In the genomic region with DNA sequence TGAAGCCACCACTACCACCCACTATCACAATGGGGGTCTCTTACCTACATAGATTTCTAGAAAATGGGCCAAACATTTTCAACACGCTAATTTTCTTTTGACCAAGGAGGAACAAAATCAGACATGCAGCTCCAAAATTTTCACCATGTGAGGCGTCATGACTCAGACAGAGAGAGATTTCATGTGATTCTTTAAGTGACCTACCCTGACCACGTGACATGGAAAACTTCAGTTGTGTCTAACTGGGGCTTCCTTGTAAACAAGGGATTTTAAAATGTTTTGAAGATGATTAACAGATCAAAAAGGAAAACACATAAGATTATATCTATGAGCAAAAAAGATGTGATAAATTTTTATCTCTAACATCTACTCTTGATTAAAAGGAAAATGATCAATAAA, we compare ENCODE assay signal across 32 cellular contexts.
"Had no signal": no experiment of that assay in that cellular context is flagged by ENCODE, and none has a peak within 500 bp of the region (broad histone marks: within the 10 kb centered on the region; RNA-seq: fewer than 3 reads in every experiment).

No MANE protein-coding gene starts in this region.

- H3K27ac ChIP-seq: ascending aorta, breast epithelium, cardiac muscle cell, colonic mucosa, epithelial cell of prostate, esophagus squamous epithelium, gastrocnemius medialis, heart left ventricle, WERI-Rb-1 had no signal

- H3K36me3 ChIP-seq: ascending aorta, breast epithelium, cardiac muscle cell, colonic mucosa, esophagus squamous epithelium, gastrocnemius medialis, heart left ventricle, WERI-Rb-1 had no signal

- H3K4me3 ChIP-seq: ascending aorta, breast epithelium, cardiac muscle cell, colonic mucosa, esophagus squamous epithelium, gastrocnemius medialis, heart left ventricle had no signal

- DNase-seq: activated B cell treated with CpG ODN at 0.5 μM for 24 hours; activated CD4-positive, alpha-beta T cell treated with anti-CD3 and anti-CD28 coated beads for 48 hours; activated CD4-positive, alpha-beta T cell treated with anti-CD3 and anti-CD28 coated beads, Interleukin-2, amount 50 U/mL, for 1 hour; activated CD4-positive, alpha-beta T cell treated with anti-CD3 and anti-CD28 coated beads, Interleukin-2, amount 50 U/mL, for 48 hours; activated CD8-positive, alpha-beta memory T cell treated with anti-CD3 and anti-CD28 coated beads for 24 hours; activated CD8-positive, alpha-beta T cell treated with anti-CD3 and anti-CD28 coated beads for 36 hours; activated effector memory CD4-positive, alpha-beta T cell treated with anti-CD3 and anti-CD28 coated beads, Interleukin-2, amount 50 U/mL, for 16 hours; activated naive CD4-positive, alpha-beta T cell; activated naive CD4-positive, alpha-beta T cell treated with anti-CD3 and anti-CD28 coated beads, Interleukin-2, amount 10 ng/mL, durations not matched to agents 7 days and 5 days; activated naive CD8-positive, alpha-beta T cell treated with anti-CD3 and anti-CD28 coated beads, Interleukin-2, amount 10 ng/mL, durations not matched to agents 7 days and 5 days; activated T-cell treated with anti-CD3 and anti-CD28 coated beads, Interleukin-2, amount 50 U/mL, for 4 hours; central memory CD4-positive, alpha-beta T cell; cerebellar nuclear complex; colonic mucosa; effector CD8-positive, alpha-beta T cell; esophagus squamous epithelium; foreskin fibroblast; gastrocnemius medialis; glutamatergic neuron; heart left ventricle; T-helper 1 cell; T-helper 17 cell; T1000; WERI-Rb-1 had no signal

- H3K27me3 ChIP-seq: ascending aorta, breast epithelium, colonic mucosa, esophagus squamous epithelium, gastrocnemius medialis had no signal

- H3K9me3 ChIP-seq: ascending aorta, breast epithelium, colonic mucosa, esophagus squamous epithelium, gastrocnemius medialis, heart left ventricle had no signal

- FAIRE-seq: endometrium, endothelial cell of umbilical vein had no signal

- H3K4me1 ChIP-seq: ascending aorta, breast epithelium, colonic mucosa, esophagus squamous epithelium, gastrocnemius medialis, heart left ventricle had no signal

- ATAC-seq: activated CD4-positive, CD25-positive, alpha-beta regulatory T cell treated with anti-CD3 and anti-CD28 coated beads, Interleukin-2, amount 50 U/mL, for 24 hours; activated CD8-positive, alpha-beta T cell treated with anti-CD3 and anti-CD28 coated beads for 36 hours; activated naive CD4-positive, alpha-beta T cell treated with anti-CD3 and anti-CD28 coated beads, Interleukin-2, amount 50 U/mL, for 72 hours; activated T-cell treated with anti-CD3 and anti-CD28 coated beads, Interleukin-2, amount 50 U/mL, for 4 hours; gastrocnemius medialis; heart left ventricle; T-helper 17 cell had no signal
